8 cellular contexts compared by ENCODE assay signal in genomic region chr19:14205460-14206282, GRCh38. TPM values are rescaled to one million over a fixed set of nuclear protein-coding genes. Genes with fewer than 3 reads are reported as not detected.
DNase-seq lines count a peak whose midpoint lies in the region; ATAC-seq and TF ChIP-seq lines count a peak whose summit lies in the region.
"Not testable (repeated sequence)": the region's sequence is repeated elsewhere in the genome, so short reads cannot be mapped to it uniquely, and the experiment has no call there.

Gene ADGRL1 (minus strand): TSS chr19:14206169. CDS start chr19:14183602, 22,567 bp downstream.

- peak within 1 kb of the TSS; percentile 61 for H3K27ac Mint-ChIP-seq in Calu3 (ENCODE audit: unreplicated experiment)
- peak within 1 kb of the TSS; percentile 75 for H3K27ac Mint-ChIP-seq in activated CD4-positive, alpha-beta T cell treated with anti-CD3 and anti-CD28 coated beads, Interleukin-2, amount 10 ng/mL, durations not matched to agents 24 days and 14 days
- H3K27ac Mint-ChIP-seq in brain, result peak within 1 kb of the TSS; percentile 98 to 100 (median 99)

- ATAC-seq in gastroesophageal sphincter, result not testable (repeated sequence)

- not testable (repeated sequence) for TF ChIP-seq CTCF in Calu3 (IDR thresholded peaks at IDR 0.05; ENCODE audit: unreplicated experiment); brain (conservative IDR thresholded peaks at IDR 0.05); gastroesophageal sphincter (IDR thresholded peaks at IDR 0.05); tibial nerve (IDR thresholded peaks at IDR 0.05)

- TF ChIP-seq POLR2A in gastroesophageal sphincter (IDR thresholded peaks at IDR 0.05); tibial nerve (IDR thresholded peaks at IDR 0.05): not testable (repeated sequence)

- peak within 1 kb of the TSS; percentile 74 to 85 for H3K4me3 ChIP-seq in gastroesophageal sphincter
- peak within 1 kb of the TSS; percentile 55 for H3K4me3 ChIP-seq in mesendoderm (ENCODE audit: low read length)
- H3K4me3 ChIP-seq in tibial nerve, result peak within 1 kb of the TSS; percentile 38 to 64 (median 50)

- H3K4me2 ChIP-seq in mesendoderm (ENCODE audit: low read length), result peak within 1 kb of the TSS; percentile 84

- H3K56ac ChIP-seq in mesendoderm (ENCODE audit: low read length), result peak within 1 kb of the TSS; percentile 90

- H4K5ac ChIP-seq in mesendoderm (ENCODE audit: low read length), result not testable (repeated sequence)

- DNase-seq in Calu3 (peak; percentile 1), NCI-H1105 treated with DMSO at 0.1 percent for 48 hours (lab: John Stamatoyannopoulos, UW) (peak; percentile 5), putamen (ENCODE audit: low spot score) (peak; percentile 59)
- peak; percentile 72 for DNase-seq in activated CD4-positive, alpha-beta T cell treated with anti-CD3 and anti-CD28 coated beads, Interleukin-2, amount 10 ng/mL, durations not matched to agents 24 days and 14 days
- not testable (repeated sequence) for DNase-seq in mesendoderm; tibial nerve (ENCODE audit: low spot score in 2 of 2)

- peak within 1 kb of the TSS; percentile 35 for H2BK120ac ChIP-seq in mesendoderm (ENCODE audit: low read depth, low read length)

- peaks cover 11% of the 10 kb centered on the region for H3K27me3 ChIP-seq in gastroesophageal sphincter
- not testable (repeated sequence) for H3K27me3 ChIP-seq in mesendoderm (ENCODE audit: insufficient read depth, low read length, poor library complexity)
- peaks cover 0 to 30% of the 10 kb centered on the region in 2 donors for H3K27me3 ChIP-seq in tibial nerve

- H3K4me1 ChIP-seq in gastroesophageal sphincter, result peaks cover 0 to 69% (median 12%) of the 10 kb centered on the region in 3 donors
- not testable (repeated sequence) for H3K4me1 ChIP-seq in mesendoderm (ENCODE audit: control insufficient read depth, low read depth, low read length)
- H3K4me1 ChIP-seq in tibial nerve, result peaks cover 0 to 43% (median 6%) of the 10 kb centered on the region in 4 donors

- not testable (repeated sequence) for H3K9me3 ChIP-seq in gastroesophageal sphincter, tibial nerve

- TF ChIP-seq EP300 in gastroesophageal sphincter (IDR thresholded peaks at IDR 0.05); tibial nerve (IDR thresholded peaks at IDR 0.05): not testable (repeated sequence)

- H3K79me2 ChIP-seq in mesendoderm (ENCODE audit: control insufficient read depth, insufficient read depth, low read length), result peaks cover 45% of the 10 kb centered on the region

- H3K9ac ChIP-seq in mesendoderm (ENCODE audit: low read length), result peak within 1 kb of the TSS; percentile 72

- not testable (repeated sequence) for H3K79me1 ChIP-seq in mesendoderm (ENCODE audit: low read length)

- H3K27me3 Mint-ChIP-seq in Calu3 (ENCODE audit: unreplicated experiment), result peaks cover 53% of the 10 kb centered on the region
- H3K27me3 Mint-ChIP-seq in activated CD4-positive, alpha-beta T cell treated with anti-CD3 and anti-CD28 coated beads, Interleukin-2, amount 10 ng/mL, durations not matched to agents 24 days and 14 days, result peaks cover 53% of the 10 kb centered on the region
- peaks cover 15% of the 10 kb centered on the region for H3K27me3 Mint-ChIP-seq in brain

- peaks cover 22% of the 10 kb centered on the region for H3K4me1 Mint-ChIP-seq in Calu3 (ENCODE audit: low read depth, unreplicated experiment)
- H3K4me1 Mint-ChIP-seq in activated CD4-positive, alpha-beta T cell treated with anti-CD3 and anti-CD28 coated beads, Interleukin-2, amount 10 ng/mL, durations not matched to agents 24 days and 14 days, result peaks cover 22% of the 10 kb centered on the region
- H3K4me1 Mint-ChIP-seq in brain, result peaks cover 48% of the 10 kb centered on the region

- not testable (repeated sequence) for BruUV-seq in Calu3 (replicated peaks; lab: Mats Ljungman, UMichigan)

- peak within 1 kb of the TSS; percentile 80 for H3K18ac ChIP-seq in mesendoderm (ENCODE audit: low read length)

- H4K8ac ChIP-seq in mesendoderm (ENCODE audit: low read depth, low read length), result not testable (repeated sequence)

- intact Hi-C loops in Calu3 (cut with micrococcal nuclease; ENCODE audit: unreplicated experiment); activated CD4-positive, alpha-beta T cell treated with anti-CD3 and anti-CD28 coated beads, Interleukin-2, amount 10 ng/mL, durations not matched to agents 24 days and 14 days (cut with micrococcal nuclease): not testable (repeated sequence)

- CTCF ChIA-PET in Calu3 (lab: Charles Lee), result not testable (repeated sequence)

- WGBS in gastroesophageal sphincter (ENCODE audit: low coverage in 1 of 2), 2 donors, result no CpG with 5 or more reads among the region's 96 CpGs
- WGBS in mesendoderm (ENCODE audit: extremely low coverage, insufficient coverage, low lambda C conversion rate), result no CpG with 5 or more reads among the region's 96 CpGs
- 0 to 1% methylated on average over 47 to 58 of the region's 96 CpGs for WGBS in tibial nerve, 2 donors

- H2BK15ac ChIP-seq in mesendoderm (replicated peaks; ENCODE audit: low read depth), result peak within 1 kb of the TSS; percentile 45

- H2AK5ac ChIP-seq in mesendoderm (ENCODE audit: low read length), result not testable (repeated sequence)

- H3K36me3 Mint-ChIP-seq in Calu3 (ENCODE audit: insufficient read depth, unreplicated experiment) (peaks cover 35% of the 10 kb centered on the region), brain (peaks cover 11% of the 10 kb centered on the region)
- not testable (repeated sequence) for H3K36me3 Mint-ChIP-seq in activated CD4-positive, alpha-beta T cell treated with anti-CD3 and anti-CD28 coated beads, Interleukin-2, amount 10 ng/mL, durations not matched to agents 24 days and 14 days (ENCODE audit: low read depth)

- H3K23ac ChIP-seq in mesendoderm (ENCODE audit: low read length), result not testable (repeated sequence)

- H3K4ac ChIP-seq in mesendoderm (ENCODE audit: low read depth, low read length), result peak within 1 kb of the TSS; percentile 60

- not testable (repeated sequence) for H3K36me3 ChIP-seq in gastroesophageal sphincter; mesendoderm (ENCODE audit: control insufficient read depth, insufficient read depth, low read length); tibial nerve

- not testable (repeated sequence) for H2BK5ac ChIP-seq in mesendoderm (ENCODE audit: low read length)

- peak within 1 kb of the TSS; percentile 1 to 88 (median 84) for H3K27ac ChIP-seq in gastroesophageal sphincter
- peak within 1 kb of the TSS; percentile 92 for H3K27ac ChIP-seq in mesendoderm (ENCODE audit: low read depth, low read length)
- peak within 1 kb of the TSS in 3 of 4 donors; percentile 35 to 60 (median 53) for H3K27ac ChIP-seq in tibial nerve

- not testable (repeated sequence) for H3K9me3 Mint-ChIP-seq in Calu3 (ENCODE audit: low read depth, unreplicated experiment); activated CD4-positive, alpha-beta T cell treated with anti-CD3 and anti-CD28 coated beads, Interleukin-2, amount 10 ng/mL, durations not matched to agents 24 days and 14 days
- peaks cover 0 to 11% (median 5%) of the 10 kb centered on the region in 5 experiments for H3K9me3 Mint-ChIP-seq in brain

- H3K4me3 Mint-ChIP-seq in Calu3 (ENCODE audit: low read depth, unreplicated experiment) (peak within 1 kb of the TSS; percentile 80), brain (peak within 1 kb of the TSS; percentile 92 to 99 (median 98))
- H3K4me3 Mint-ChIP-seq in activated CD4-positive, alpha-beta T cell treated with anti-CD3 and anti-CD28 coated beads, Interleukin-2, amount 10 ng/mL, durations not matched to agents 24 days and 14 days, result peak within 1 kb of the TSS; percentile 85

RNA-seq across cellular contexts. Expression of gene ADGRL1, which starts in this region (rescaled TPM):
- total RNA-seq in Calu3 (2022) (24.8 and 26.5 TPM in 2 replicates), gastroesophageal sphincter (10 to 100 TPM; 13.3 to 47.9 (median 21.1) TPM), tibial nerve (10 to 100 TPM in 2 of 4 donors, 1 to 10 TPM in 2; 8.0 to 17.5 (median 11.2) TPM)
- total RNA-seq in activated CD4-positive, alpha-beta T cell treated with anti-CD3 and anti-CD28 coated beads, Interleukin-2, amount 10 ng/mL, durations not matched to agents 24 days and 14 days, result 14.3 and 17.2 TPM in 2 replicates
- polyA plus RNA-seq in brain (ENCODE audit: insufficient read depth, low read depth, low replicate concordance), result 78.5 TPM
- 34.1 TPM for polyA plus RNA-seq in mesendoderm (2013, experiment 1 of 2)
- polyA plus RNA-seq in mesendoderm (2013, experiment 2 of 2), result 34.3 TPM
